3 cellular contexts compared by ENCODE assay signal in genomic region chr4:87491851-87492250, GRCh38. TPM values are rescaled to one million over a fixed set of nuclear protein-coding genes. Genes with fewer than 3 reads are reported as not detected.
"Had no signal": no experiment of that assay in that cellular context is flagged by ENCODE, and none has a peak within 500 bp of the region (broad histone marks: within the 10 kb centered on the region; RNA-seq: fewer than 3 reads in every experiment).

No MANE protein-coding gene starts in this region.

RNA-seq across cellular contexts. Expression of gene SPARCL1, which starts 37.3 kb away (rescaled TPM):
- total RNA-seq: mononuclear cell; natural killer cell; T-helper 1 cell treated with Interleukin-12 subunit alpha and Interleukin-12 subunit beta and Interleukin-4 antibody, amounts not matched to agents 30 ng/mL and 1 ng/mL, for 36 hours had no signal
